ENCODE assay signal across 7 cellular contexts in genomic region chr11:32434387-32435151, GRCh38. TPM values are rescaled to one million over a fixed set of nuclear protein-coding genes. Genes with fewer than 3 reads are reported as not detected.
DNase-seq lines count a peak whose midpoint lies in the region; ATAC-seq and TF ChIP-seq lines count a peak whose summit lies in the region.

No MANE protein-coding gene starts in this region.

- DNase-seq in GM13976 (ENCODE audit: low spot score): peak; percentile 41
- peak; percentile 34 for DNase-seq in NCI-H69 (lab: John Stamatoyannopoulos, UW)
- DNase-seq in foreskin keratinocyte: peak in 1 of 2 donors; percentile 42
- no peak for DNase-seq in psoas muscle
- DNase-seq in ACHN: no peak
- DNase-seq in NCI-H2196 treated with DMSO at 0.1 percent for 48 hours (lab: John Stamatoyannopoulos, UW; ENCODE audit: unreplicated experiment): no peak

- TF ChIP-seq CTCF in GM13976 (IDR thresholded peaks at IDR 0.05; ENCODE audit: borderline replicate concordance, control extremely low read depth, extremely low read depth, insufficient read depth, missing control alignments): no peak
- TF ChIP-seq CTCF in foreskin keratinocyte (conservative IDR thresholded peaks at IDR 0.05): peak; percentile 5
- TF ChIP-seq CTCF in psoas muscle (IDR thresholded peaks at IDR 0.05): no peak

- peak overlapping the region; percentile 39 for H3K4me3 ChIP-seq in psoas muscle

- no peak overlapping the region for H3K27ac ChIP-seq in foreskin keratinocyte
- no peak overlapping the region for H3K27ac ChIP-seq in psoas muscle

- H3K4me1 ChIP-seq in foreskin keratinocyte: no peaks in the 10 kb centered on the region
- no peaks in the 10 kb centered on the region for H3K4me1 ChIP-seq in psoas muscle

- WGBS in psoas muscle, 3 donors: 0 to 1% (median 1%) methylated on average over 56 to 75 of the region's 75 CpGs

- intact Hi-C loops in psoas muscle (cut with DNase I): no loop called here

- ATAC-seq in foreskin keratinocyte: peak; percentile 7
- peak in 1 of 4 donors; percentile 9 for ATAC-seq in psoas muscle
- no peak for ATAC-seq in HG03139 (IDR thresholded peaks at IDR 0.05; ENCODE audit: unreplicated experiment)

- H3K9me3 ChIP-seq in psoas muscle: no peaks in the 10 kb centered on the region

- no peaks in the 10 kb centered on the region for H3K36me3 ChIP-seq in psoas muscle (ENCODE audit: insufficient read depth in 1 of 2, low read depth in 1 of 2)

- H3K27me3 ChIP-seq in foreskin keratinocyte: peaks cover 97% of the 10 kb centered on the region
- peaks cover 4 to 96% (median 60%) of the 10 kb centered on the region in 3 donors for H3K27me3 ChIP-seq in psoas muscle (ENCODE audit: insufficient read depth in 3 of 3, low read length in 2 of 3)

- in situ Hi-C loops in GM13976 (cut with MboI; ENCODE audit: low sequenced_read_pairs, unreplicated experiment) (no loop called here), ACHN (cut with HindIII; ENCODE audit: low pct_ligation_motif_present, low pct_unique_long_range_greater_than_20kb, low sequenced_read_pairs) (no loop called here)

RNA-seq across cellular contexts. Expression of gene WT1, which starts 0.8 kb away (rescaled TPM):
- 0.35 TPM in 1 of 2 replicates, not detected in the other for total RNA-seq in foreskin keratinocyte
- 0.21 TPM in 1 of 2 replicates, not detected in the other for polyA plus RNA-seq in foreskin keratinocyte
- 1 to 10 TPM in 1 of 4 donors, under 1 TPM in 3; 0.17 to 1.5 (median 0.31) TPM for total RNA-seq in psoas muscle
- under 1 TPM in 1 of 3 donors, not detected in 2; 0.03 TPM for polyA plus RNA-seq in psoas muscle

Comparison
In these comparisons a context has a peak if more than half of its experiments do, and no peak if none do; other contexts are left out.
1. DNase-seq: peak in GM13976 (single experiment) and NCI-H69 (single experiment); none in psoas muscle (0 of 2), ACHN (single experiment) and NCI-H2196 treated with DMSO at 0.1 percent for 48 hours (single experiment).